ENCODE assay signal across 1 cellular context in the genomic region with DNA sequence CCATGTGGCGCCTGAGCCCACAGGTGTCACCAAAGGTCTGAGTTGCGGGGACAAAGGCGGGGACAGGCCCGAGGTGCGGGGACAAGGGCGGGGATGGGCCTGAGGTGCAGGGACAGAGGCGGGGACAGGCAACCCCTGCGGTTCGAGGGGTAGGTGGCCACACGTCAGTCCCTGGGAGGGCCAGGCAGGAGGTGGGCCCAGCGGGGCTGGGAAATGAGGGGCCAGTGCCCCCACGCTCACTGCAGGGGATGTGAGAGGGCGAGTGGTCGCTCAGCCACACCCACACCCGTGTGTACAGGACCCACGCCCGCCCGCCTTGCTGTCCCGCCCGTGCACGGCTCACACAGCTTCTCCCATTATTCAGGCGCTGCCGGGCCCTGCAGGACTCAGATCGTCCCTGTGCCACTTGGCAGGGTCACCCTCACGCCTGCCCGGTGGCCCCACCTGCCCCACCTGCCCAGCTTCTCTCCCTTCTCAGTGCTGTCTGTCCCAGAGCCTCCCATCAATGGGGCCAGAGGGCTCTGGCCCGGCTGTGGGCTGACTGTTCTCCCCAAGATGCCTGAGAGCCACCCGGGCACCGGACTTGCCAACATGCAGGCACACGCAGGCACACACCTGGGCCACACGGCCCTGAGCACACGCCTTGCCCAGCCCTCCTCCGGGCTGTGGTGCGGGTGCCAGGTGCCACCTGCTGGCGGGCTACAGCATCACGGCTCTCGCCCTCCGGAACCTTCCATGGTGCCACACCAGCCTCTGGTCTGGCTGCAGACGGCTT.
TF ChIP-seq lines count a peak whose summit lies in the region.

No MANE protein-coding gene starts in this region.

TF ChIP-seq in HepG2, 621 proteins besides CTCF, POLR2A, EP300 and RAD21 (continued from another document and continues in another):
- TF ChIP-seq, protein P1, sequence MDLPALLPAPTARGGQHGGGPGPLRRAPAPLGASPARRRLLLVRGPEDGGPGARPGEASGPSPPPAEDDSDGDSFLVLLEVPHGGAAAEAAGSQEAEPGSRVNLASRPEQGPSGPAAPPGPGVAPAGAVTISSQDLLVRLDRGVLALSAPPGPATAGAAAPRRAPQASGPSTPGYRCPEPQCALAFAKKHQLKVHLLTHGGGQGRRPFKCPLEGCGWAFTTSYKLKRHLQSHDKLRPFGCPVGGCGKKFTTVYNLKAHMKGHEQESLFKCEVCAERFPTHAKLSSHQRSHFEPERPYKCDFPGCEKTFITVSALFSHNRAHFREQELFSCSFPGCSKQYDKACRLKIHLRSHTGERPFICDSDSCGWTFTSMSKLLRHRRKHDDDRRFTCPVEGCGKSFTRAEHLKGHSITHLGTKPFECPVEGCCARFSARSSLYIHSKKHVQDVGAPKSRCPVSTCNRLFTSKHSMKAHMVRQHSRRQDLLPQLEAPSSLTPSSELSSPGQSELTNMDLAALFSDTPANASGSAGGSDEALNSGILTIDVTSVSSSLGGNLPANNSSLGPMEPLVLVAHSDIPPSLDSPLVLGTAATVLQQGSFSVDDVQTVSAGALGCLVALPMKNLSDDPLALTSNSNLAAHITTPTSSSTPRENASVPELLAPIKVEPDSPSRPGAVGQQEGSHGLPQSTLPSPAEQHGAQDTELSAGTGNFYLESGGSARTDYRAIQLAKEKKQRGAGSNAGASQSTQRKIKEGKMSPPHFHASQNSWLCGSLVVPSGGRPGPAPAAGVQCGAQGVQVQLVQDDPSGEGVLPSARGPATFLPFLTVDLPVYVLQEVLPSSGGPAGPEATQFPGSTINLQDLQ (CRISPR knock-in tag; IDR thresholded peaks at IDR 0.05), result no peak
- TF ChIP-seq, protein P2, sequence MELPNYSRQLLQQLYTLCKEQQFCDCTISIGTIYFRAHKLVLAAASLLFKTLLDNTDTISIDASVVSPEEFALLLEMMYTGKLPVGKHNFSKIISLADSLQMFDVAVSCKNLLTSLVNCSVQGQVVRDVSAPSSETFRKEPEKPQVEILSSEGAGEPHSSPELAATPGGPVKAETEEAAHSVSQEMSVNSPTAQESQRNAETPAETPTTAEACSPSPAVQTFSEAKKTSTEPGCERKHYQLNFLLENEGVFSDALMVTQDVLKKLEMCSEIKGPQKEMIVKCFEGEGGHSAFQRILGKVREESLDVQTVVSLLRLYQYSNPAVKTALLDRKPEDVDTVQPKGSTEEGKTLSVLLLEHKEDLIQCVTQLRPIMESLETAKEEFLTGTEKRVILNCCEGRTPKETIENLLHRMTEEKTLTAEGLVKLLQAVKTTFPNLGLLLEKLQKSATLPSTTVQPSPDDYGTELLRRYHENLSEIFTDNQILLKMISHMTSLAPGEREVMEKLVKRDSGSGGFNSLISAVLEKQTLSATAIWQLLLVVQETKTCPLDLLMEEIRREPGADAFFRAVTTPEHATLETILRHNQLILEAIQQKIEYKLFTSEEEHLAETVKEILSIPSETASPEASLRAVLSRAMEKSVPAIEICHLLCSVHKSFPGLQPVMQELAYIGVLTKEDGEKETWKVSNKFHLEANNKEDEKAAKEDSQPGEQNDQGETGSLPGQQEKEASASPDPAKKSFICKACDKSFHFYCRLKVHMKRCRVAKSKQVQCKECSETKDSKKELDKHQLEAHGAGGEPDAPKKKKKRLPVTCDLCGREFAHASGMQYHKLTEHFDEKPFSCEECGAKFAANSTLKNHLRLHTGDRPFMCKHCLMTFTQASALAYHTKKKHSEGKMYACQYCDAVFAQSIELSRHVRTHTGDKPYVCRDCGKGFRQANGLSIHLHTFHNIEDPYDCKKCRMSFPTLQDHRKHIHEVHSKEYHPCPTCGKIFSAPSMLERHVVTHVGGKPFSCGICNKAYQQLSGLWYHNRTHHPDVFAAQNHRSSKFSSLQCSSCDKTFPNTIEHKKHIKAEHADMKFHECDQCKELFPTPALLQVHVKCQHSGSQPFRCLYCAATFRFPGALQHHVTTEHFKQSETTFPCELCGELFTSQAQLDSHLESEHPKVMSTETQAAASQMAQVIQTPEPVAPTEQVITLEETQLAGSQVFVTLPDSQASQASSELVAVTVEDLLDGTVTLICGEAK (IDR thresholded peaks at IDR 0.05), result no peak
- TF ChIP-seq, protein P2 (CRISPR knock-in tag; IDR thresholded peaks at IDR 0.05), result no peak
- no peak for TF ChIP-seq REL (CRISPR knock-in tag; conservative IDR thresholded peaks at IDR 0.05)
- TF ChIP-seq, protein P3, sequence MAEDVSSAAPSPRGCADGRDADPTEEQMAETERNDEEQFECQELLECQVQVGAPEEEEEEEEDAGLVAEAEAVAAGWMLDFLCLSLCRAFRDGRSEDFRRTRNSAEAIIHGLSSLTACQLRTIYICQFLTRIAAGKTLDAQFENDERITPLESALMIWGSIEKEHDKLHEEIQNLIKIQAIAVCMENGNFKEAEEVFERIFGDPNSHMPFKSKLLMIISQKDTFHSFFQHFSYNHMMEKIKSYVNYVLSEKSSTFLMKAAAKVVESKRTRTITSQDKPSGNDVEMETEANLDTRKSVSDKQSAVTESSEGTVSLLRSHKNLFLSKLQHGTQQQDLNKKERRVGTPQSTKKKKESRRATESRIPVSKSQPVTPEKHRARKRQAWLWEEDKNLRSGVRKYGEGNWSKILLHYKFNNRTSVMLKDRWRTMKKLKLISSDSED (CRISPR knock-in tag; IDR thresholded peaks at IDR 0.05), result no peak
- TF ChIP-seq, protein P4, sequence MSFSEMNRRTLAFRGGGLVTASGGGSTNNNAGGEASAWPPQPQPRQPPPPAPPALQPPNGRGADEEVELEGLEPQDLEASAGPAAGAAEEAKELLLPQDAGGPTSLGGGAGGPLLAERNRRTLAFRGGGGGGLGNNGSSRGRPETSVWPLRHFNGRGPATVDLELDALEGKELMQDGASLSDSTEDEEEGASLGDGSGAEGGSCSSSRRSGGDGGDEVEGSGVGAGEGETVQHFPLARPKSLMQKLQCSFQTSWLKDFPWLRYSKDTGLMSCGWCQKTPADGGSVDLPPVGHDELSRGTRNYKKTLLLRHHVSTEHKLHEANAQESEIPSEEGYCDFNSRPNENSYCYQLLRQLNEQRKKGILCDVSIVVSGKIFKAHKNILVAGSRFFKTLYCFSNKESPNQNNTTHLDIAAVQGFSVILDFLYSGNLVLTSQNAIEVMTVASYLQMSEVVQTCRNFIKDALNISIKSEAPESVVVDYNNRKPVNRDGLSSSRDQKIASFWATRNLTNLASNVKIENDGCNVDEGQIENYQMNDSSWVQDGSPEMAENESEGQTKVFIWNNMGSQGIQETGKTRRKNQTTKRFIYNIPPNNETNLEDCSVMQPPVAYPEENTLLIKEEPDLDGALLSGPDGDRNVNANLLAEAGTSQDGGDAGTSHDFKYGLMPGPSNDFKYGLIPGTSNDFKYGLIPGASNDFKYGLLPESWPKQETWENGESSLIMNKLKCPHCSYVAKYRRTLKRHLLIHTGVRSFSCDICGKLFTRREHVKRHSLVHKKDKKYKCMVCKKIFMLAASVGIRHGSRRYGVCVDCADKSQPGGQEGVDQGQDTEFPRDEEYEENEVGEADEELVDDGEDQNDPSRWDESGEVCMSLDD (CRISPR knock-in tag; IDR thresholded peaks at IDR 0.05; ENCODE audit: borderline replicate concordance), result no peak
- TF ChIP-seq AHR (CRISPR knock-in tag; IDR thresholded peaks at IDR 0.05), result no peak
- TF ChIP-seq SP2 (CRISPR knock-in tag; IDR thresholded peaks at IDR 0.05), result no peak
- no peak; the same call in 1 of the 2 replicates for TF ChIP-seq RFXAP (CRISPR knock-in tag; IDR thresholded peaks at IDR 0.05; ENCODE audit: borderline replicate concordance)
- TF ChIP-seq IRF2 (CRISPR knock-in tag; IDR thresholded peaks at IDR 0.05), result peak; percentile 39; the same call in 1 of the 2 replicates
- TF ChIP-seq ELF3 (CRISPR knock-in tag; IDR thresholded peaks at IDR 0.05), result peak; percentile 39; the same call in 1 of the 2 replicates
- no peak for TF ChIP-seq FOXJ3 (CRISPR knock-in tag; IDR thresholded peaks at IDR 0.05; ENCODE audit: borderline replicate concordance)
- no peak for TF ChIP-seq MZF1 (CRISPR knock-in tag; IDR thresholded peaks at IDR 0.05; ENCODE audit: borderline replicate concordance)
- TF ChIP-seq ELF4 (CRISPR knock-in tag; IDR thresholded peaks at IDR 0.05; ENCODE audit: borderline replicate concordance), result no peak
- TF ChIP-seq, protein P5, sequence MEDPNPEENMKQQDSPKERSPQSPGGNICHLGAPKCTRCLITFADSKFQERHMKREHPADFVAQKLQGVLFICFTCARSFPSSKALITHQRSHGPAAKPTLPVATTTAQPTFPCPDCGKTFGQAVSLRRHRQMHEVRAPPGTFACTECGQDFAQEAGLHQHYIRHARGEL (CRISPR knock-in tag; IDR thresholded peaks at IDR 0.05), result no peak
- peak; percentile 41; the same call in 1 of the 2 replicates for TF ChIP-seq SALL1 (CRISPR knock-in tag; IDR thresholded peaks at IDR 0.05)
- TF ChIP-seq HOXA3 (CRISPR knock-in tag; IDR thresholded peaks at IDR 0.05), result no peak; the same call in 1 of the 2 replicates
- no peak for TF ChIP-seq KLF11 (CRISPR knock-in tag; IDR thresholded peaks at IDR 0.05)
- TF ChIP-seq HNF4G (IDR thresholded peaks at IDR 0.05; ENCODE audit: borderline replicate concordance, low read depth, low read length), result no peak
- TF ChIP-seq HNF4G (CRISPR knock-in tag; IDR thresholded peaks at IDR 0.05; ENCODE audit: borderline replicate concordance, low read depth), result no peak
- TF ChIP-seq, protein P6, sequence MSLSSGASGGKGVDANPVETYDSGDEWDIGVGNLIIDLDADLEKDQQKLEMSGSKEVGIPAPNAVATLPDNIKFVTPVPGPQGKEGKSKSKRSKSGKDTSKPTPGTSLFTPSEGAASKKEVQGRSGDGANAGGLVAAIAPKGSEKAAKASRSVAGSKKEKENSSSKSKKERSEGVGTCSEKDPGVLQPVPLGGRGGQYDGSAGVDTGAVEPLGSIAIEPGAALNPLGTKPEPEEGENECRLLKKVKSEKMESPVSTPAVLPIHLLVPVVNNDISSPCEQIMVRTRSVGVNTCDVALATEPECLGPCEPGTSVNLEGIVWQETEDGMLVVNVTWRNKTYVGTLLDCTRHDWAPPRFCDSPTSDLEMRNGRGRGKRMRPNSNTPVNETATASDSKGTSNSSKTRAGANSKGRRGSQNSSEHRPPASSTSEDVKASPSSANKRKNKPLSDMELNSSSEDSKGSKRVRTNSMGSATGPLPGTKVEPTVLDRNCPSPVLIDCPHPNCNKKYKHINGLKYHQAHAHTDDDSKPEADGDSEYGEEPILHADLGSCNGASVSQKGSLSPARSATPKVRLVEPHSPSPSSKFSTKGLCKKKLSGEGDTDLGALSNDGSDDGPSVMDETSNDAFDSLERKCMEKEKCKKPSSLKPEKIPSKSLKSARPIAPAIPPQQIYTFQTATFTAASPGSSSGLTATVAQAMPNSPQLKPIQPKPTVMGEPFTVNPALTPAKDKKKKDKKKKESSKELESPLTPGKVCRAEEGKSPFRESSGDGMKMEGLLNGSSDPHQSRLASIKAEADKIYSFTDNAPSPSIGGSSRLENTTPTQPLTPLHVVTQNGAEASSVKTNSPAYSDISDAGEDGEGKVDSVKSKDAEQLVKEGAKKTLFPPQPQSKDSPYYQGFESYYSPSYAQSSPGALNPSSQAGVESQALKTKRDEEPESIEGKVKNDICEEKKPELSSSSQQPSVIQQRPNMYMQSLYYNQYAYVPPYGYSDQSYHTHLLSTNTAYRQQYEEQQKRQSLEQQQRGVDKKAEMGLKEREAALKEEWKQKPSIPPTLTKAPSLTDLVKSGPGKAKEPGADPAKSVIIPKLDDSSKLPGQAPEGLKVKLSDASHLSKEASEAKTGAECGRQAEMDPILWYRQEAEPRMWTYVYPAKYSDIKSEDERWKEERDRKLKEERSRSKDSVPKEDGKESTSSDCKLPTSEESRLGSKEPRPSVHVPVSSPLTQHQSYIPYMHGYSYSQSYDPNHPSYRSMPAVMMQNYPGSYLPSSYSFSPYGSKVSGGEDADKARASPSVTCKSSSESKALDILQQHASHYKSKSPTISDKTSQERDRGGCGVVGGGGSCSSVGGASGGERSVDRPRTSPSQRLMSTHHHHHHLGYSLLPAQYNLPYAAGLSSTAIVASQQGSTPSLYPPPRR (CRISPR knock-in tag; IDR thresholded peaks at IDR 0.05; ENCODE audit: borderline replicate concordance), result no peak
- no peak for TF ChIP-seq ZNF772 (CRISPR knock-in tag; IDR thresholded peaks at IDR 0.05)
- no peak for TF ChIP-seq ZSCAN22 (CRISPR knock-in tag; IDR thresholded peaks at IDR 0.05)
- TF ChIP-seq, protein P7, sequence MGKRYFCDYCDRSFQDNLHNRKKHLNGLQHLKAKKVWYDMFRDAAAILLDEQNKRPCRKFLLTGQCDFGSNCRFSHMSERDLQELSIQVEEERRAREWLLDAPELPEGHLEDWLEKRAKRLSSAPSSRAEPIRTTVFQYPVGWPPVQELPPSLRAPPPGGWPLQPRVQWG (CRISPR knock-in tag; IDR thresholded peaks at IDR 0.05; ENCODE audit: borderline replicate concordance, low read depth), result no peak
- TF ChIP-seq ETV5 (CRISPR knock-in tag; IDR thresholded peaks at IDR 0.05; ENCODE audit: borderline replicate concordance), result no peak
- no peak for TF ChIP-seq DMAP1 (CRISPR knock-in tag; IDR thresholded peaks at IDR 0.05)
- TF ChIP-seq KAT7 (CRISPR knock-in tag; IDR thresholded peaks at IDR 0.05; ENCODE audit: borderline replicate concordance), result no peak
- TF ChIP-seq ZFY (CRISPR knock-in tag; IDR thresholded peaks at IDR 0.05), result no peak; the same call in 1 of the 2 replicates
- TF ChIP-seq RBAK (CRISPR knock-in tag; IDR thresholded peaks at IDR 0.05), result no peak
- no peak for TF ChIP-seq ZNF703 (CRISPR knock-in tag; IDR thresholded peaks at IDR 0.05; ENCODE audit: borderline replicate concordance)
- TF ChIP-seq, protein P8, sequence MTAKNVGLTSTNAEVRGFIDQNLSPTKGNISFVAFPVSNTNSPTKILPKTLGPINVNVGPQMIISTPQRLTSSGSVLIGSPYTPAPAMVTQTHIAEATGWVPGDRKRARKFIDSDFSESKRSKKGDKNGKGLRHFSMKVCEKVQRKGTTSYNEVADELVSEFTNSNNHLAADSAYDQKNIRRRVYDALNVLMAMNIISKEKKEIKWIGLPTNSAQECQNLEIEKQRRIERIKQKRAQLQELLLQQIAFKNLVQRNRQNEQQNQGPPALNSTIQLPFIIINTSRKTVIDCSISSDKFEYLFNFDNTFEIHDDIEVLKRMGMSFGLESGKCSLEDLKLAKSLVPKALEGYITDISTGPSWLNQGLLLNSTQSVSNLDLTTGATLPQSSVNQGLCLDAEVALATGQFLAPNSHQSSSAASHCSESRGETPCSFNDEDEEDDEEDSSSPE (CRISPR knock-in tag; IDR thresholded peaks at IDR 0.05), result no peak
